In the genomic region with DNA sequence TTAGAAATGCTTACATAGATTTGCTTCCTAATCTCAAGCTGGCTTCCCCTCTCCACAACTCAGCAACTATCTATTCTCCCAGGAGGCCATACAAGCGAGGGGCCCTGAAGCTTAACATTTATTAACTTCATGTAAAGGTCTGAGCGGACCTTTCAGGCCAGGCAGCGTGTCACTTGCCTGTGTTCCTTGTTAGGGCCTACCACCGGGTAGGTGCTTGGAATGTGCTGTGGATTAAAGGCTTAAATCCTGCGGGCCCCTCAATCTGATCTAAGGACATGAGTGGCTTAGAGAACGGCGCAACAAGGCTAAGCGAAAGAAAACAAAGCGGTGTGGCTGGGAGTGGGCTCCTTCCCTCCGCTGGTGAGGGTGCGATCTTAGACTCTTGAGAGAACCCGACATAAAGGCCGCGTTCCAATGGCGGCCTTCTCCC, we compare ENCODE assay signal across 8 cellular contexts. TPM values are rescaled to one million over a fixed set of nuclear protein-coding genes. Genes with fewer than 3 reads are reported as not detected.
A peak's percentile ranks its signal among the peaks of the same experiment; 100 is the strongest.
DNase-seq lines count a peak whose midpoint lies in the region; ATAC-seq and TF ChIP-seq lines count a peak whose summit lies in the region.

No MANE protein-coding gene starts in this region.

- H3K9me3 ChIP-seq in OCI-LY7 (ENCODE audit: low read length), result no peaks in the 10 kb centered on the region

- H3K9me3 Mint-ChIP-seq in endothelial cell (ENCODE audit: unreplicated experiment), result no peaks in the 10 kb centered on the region
- H3K9me3 Mint-ChIP-seq in nephron progenitor cell, result peaks cover 4% of the 10 kb centered on the region

- H3K27ac Mint-ChIP-seq in endothelial cell (ENCODE audit: unreplicated experiment), result peak overlapping the region; percentile 97
- peak overlapping the region; percentile 100 for H3K27ac Mint-ChIP-seq in nephron progenitor cell

- H3K4me2 ChIP-seq in OCI-LY7 (ENCODE audit: low read length), result peak overlapping the region; percentile 93

- peaks cover 2% of the 10 kb centered on the region for H3K27me3 Mint-ChIP-seq in endothelial cell (ENCODE audit: unreplicated experiment)
- peaks cover 5% of the 10 kb centered on the region for H3K27me3 Mint-ChIP-seq in nephron progenitor cell (ENCODE audit: low read depth, poor library complexity)

- peak overlapping the region; percentile 89 for H3K4me3 Mint-ChIP-seq in endothelial cell (ENCODE audit: unreplicated experiment)
- peak overlapping the region; percentile 92 for H3K4me3 Mint-ChIP-seq in nephron progenitor cell

- peak overlapping the region; percentile 30; the same call in 1 of the 2 replicates for H2AFZ ChIP-seq in OCI-LY7 (ENCODE audit: low read length)

- TF ChIP-seq CTCF in OCI-LY7 (conservative IDR thresholded peaks at IDR 0.05; ENCODE audit: low read length) (no peak), endothelial cell (IDR thresholded peaks at IDR 0.05; ENCODE audit: unreplicated experiment) (no peak), nephron progenitor cell (IDR thresholded peaks at IDR 0.05) (no peak)

- H3K79me2 ChIP-seq in OCI-LY7 (ENCODE audit: insufficient read depth, low read depth, low read length), result peaks cover 64% of the 10 kb centered on the region

- peaks cover 4% of the 10 kb centered on the region for H3K36me3 Mint-ChIP-seq in endothelial cell (ENCODE audit: low read depth, unreplicated experiment)
- peaks cover 24% of the 10 kb centered on the region for H3K36me3 Mint-ChIP-seq in nephron progenitor cell (ENCODE audit: low read depth)

- POLR2A ChIA-PET in OCI-LY7 (lab: Charles Lee), result interaction anchor here (0.6 to 5.9 kb wide), 14 partner anchors 8 to 58 kb away, joined by 3 to 70 read pairs (median 4); a partner anchor contains a TSS

- peak; percentile 19 for ATAC-seq in GM19455 (IDR thresholded peaks at IDR 0.05; ENCODE audit: unreplicated experiment)

- TSS peak; percentile 93 for BruUV-seq in OCI-LY7 (replicated peaks; lab: Mats Ljungman, UMichigan)

- peaks cover 38% of the 10 kb centered on the region for H3K36me3 ChIP-seq in OCI-LY7 (ENCODE audit: insufficient read depth, low read length)

- no peaks in the 10 kb centered on the region for H3K9me2 ChIP-seq in OCI-LY7 (ENCODE audit: insufficient read depth, low read length)

- TF ChIP-seq POLR2A in erythroblast (IDR thresholded peaks at IDR 0.05; ENCODE audit: low read length), result no peak

- CTCF ChIA-PET in OCI-LY7 (lab: Charles Lee; ENCODE audit: unreplicated experiment), result interaction anchor here (0.7 to 1.2 kb wide), 2 partner anchors 13 to 922 kb away, joined by 3 read pairs; no protein-coding TSS in a partner anchor

- peaks cover 10% of the 10 kb centered on the region for H4K20me1 ChIP-seq in OCI-LY7 (ENCODE audit: insufficient read depth, low read length)

- intact Hi-C loops in OCI-LY7 (cut with micrococcal nuclease; ENCODE audit: unreplicated experiment), result loop anchor here (1.0 to 2.0 kb wide), 3 partner anchors 18 to 88 kb away; a partner anchor contains a TSS

- H3K4me1 Mint-ChIP-seq in endothelial cell (ENCODE audit: unreplicated experiment) (peaks cover 31% of the 10 kb centered on the region), nephron progenitor cell (peaks cover 59% of the 10 kb centered on the region)

- peak overlapping the region; percentile 97 for H3K27ac ChIP-seq in OCI-LY7 (ENCODE audit: low read depth, low read length, poor library complexity, severe bottlenecking)

- H3K4me3 ChIP-seq in OCI-LY7 (ENCODE audit: low read depth, low read length, poor library complexity, severe bottlenecking), result peak overlapping the region; percentile 99

- DNase-seq in OCI-LY7 (ENCODE audit: low spot score) (no peak), endothelial cell (ENCODE audit: low spot score) (no peak), nephron progenitor cell (no peak), islet precursor cell (no peak), erythroblast (lab: John Stamatoyannopoulos, UW) (no peak), NCI-H345 treated with DMSO at 0.1 percent for 48 hours (lab: John Stamatoyannopoulos, UW; ENCODE audit: unreplicated experiment) (no peak)
- no peak for DNase-seq in stimulated activated naive CD4-positive, alpha-beta T cell (lab: John Stamatoyannopoulos, UW)

- peaks cover 39% of the 10 kb centered on the region for H3K4me1 ChIP-seq in OCI-LY7 (ENCODE audit: insufficient read depth, low read length, poor library complexity, severe bottlenecking)

RNA-seq across cellular contexts. Expression of a gene that starts 0.7 kb away (rescaled TPM):
- 65.4 and 86.6 TPM in 2 replicates for total RNA-seq in OCI-LY7 (2014; rRNA removed; shearing (Covaris generic))
- total RNA-seq in OCI-LY7 (2022) (190 and 226 TPM in 2 replicates), endothelial cell (ENCODE audit: unreplicated experiment) (162 TPM)

RNA-seq across cellular contexts. Expression of a gene that starts 24.8 kb away (rescaled TPM):
- 26.9 and 27.2 TPM in 2 replicates for total RNA-seq in OCI-LY7 (2014; rRNA removed; shearing (Covaris generic))
- total RNA-seq in OCI-LY7 (2022) (45.2 and 45.4 TPM in 2 replicates), endothelial cell (ENCODE audit: unreplicated experiment) (33.0 TPM)
